ENCODE assay signal across 1 cellular context in the genomic region with DNA sequence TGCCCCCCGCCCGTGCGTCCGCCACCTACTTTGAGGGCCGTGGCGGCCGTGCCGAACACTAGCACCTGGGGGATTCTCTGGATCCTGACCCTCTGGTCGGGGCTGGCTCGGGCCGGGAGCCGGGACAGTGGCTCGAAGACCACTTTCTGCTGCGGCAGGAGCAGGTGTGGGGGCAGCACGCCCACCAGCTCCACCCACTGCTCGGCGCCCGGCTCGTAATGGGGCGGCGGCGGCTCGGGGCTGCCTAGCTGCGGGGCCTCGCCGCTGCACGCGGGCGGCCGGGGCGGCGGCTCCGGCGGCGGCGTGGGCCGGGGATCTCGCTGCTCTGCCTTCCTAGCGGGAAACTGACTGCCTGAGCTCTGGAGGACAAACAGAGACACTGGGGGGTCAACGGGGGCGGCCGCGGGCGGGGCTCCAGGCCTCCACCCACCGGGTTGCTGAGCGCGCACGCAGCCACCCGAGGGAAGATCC.
TF ChIP-seq lines count a peak whose summit lies in the region.

No MANE protein-coding gene starts in this region.

TF ChIP-seq in endothelial cell of umbilical vein, 7 proteins besides CTCF, POLR2A, EP300 and RAD21:
- TF ChIP-seq MAX (IDR thresholded peaks at IDR 0.05; ENCODE audit: insufficient read depth, insufficient read length) (no peak), JUN (IDR thresholded peaks at IDR 0.05; ENCODE audit: borderline replicate concordance, insufficient read depth, insufficient read length, low read depth) (no peak)
